9 cellular contexts compared by ENCODE assay signal in genomic region chr20:62918830-62919229, GRCh38. TPM values are rescaled to one million over a fixed set of nuclear protein-coding genes. Genes with fewer than 3 reads are reported as not detected.
DNase-seq lines count a peak whose midpoint lies in the region; ATAC-seq and TF ChIP-seq lines count a peak whose summit lies in the region.
"Had no signal": no experiment of that assay in that cellular context is flagged by ENCODE, and none has a peak within 500 bp of the region (broad histone marks: within the 10 kb centered on the region; RNA-seq: fewer than 3 reads in every experiment).

No MANE protein-coding gene starts in this region.

- no peak overlapping the region for H3K18ac ChIP-seq in H9 (ENCODE audit: insufficient read length, low read depth, low read length)

- H3K23ac ChIP-seq in H9 (ENCODE audit: insufficient read length, low read depth, low read length) = no peak overlapping the region

- 0 out of 7 replicates have a peak overlapping the region, but pooled peaks of 1 of the 3 experiments have one; percentile 79 for H3K27ac Mint-ChIP-seq in H9
- H3K27ac Mint-ChIP-seq in activated naive CD8-positive, alpha-beta T cell treated with anti-CD3 and anti-CD28 coated beads, Interleukin-2, amount 10 ng/mL, durations not matched to agents 7 days and 5 days = peak overlapping the region; percentile 86

- H3K27me3 Mint-ChIP-seq in H9 (ENCODE audit: low read depth) = no peaks in the 10 kb centered on the region
- no peaks in the 10 kb centered on the region for H3K27me3 Mint-ChIP-seq in activated naive CD8-positive, alpha-beta T cell treated with anti-CD3 and anti-CD28 coated beads, Interleukin-2, amount 10 ng/mL, durations not matched to agents 7 days and 5 days

- no peak overlapping the region for H2BK5ac ChIP-seq in H9 (ENCODE audit: insufficient read length, low read length)

- no peak overlapping the region for H2BK15ac ChIP-seq in H9 (ENCODE audit: low read depth, low read length)

- H2BK120ac ChIP-seq in H9 (ENCODE audit: low read depth, low read length, poor library complexity, severe bottlenecking) = no peak overlapping the region

- H3T11ph ChIP-seq in H9 (ENCODE audit: low read length) = no peak overlapping the region

- H3K4me1 Mint-ChIP-seq in H9 = peaks cover 71 to 77% of the 10 kb centered on the region in 2 experiments
- H3K4me1 Mint-ChIP-seq in activated naive CD8-positive, alpha-beta T cell treated with anti-CD3 and anti-CD28 coated beads, Interleukin-2, amount 10 ng/mL, durations not matched to agents 7 days and 5 days = peaks cover 74% of the 10 kb centered on the region

- no peaks in the 10 kb centered on the region for H3K23me2 ChIP-seq in H9 (ENCODE audit: insufficient read length, low read depth, low read length, poor library complexity, severe bottlenecking)

- 0 out of 2 replicates have a peak overlapping the region, but pooled peaks have one; percentile 53 for H3K14ac ChIP-seq in H9 (ENCODE audit: insufficient read depth, low read length)

- peaks cover 34% of the 10 kb centered on the region for H3K4me1 ChIP-seq in H9 (ENCODE audit: insufficient read depth, low read length)
- peaks cover 94% of the 10 kb centered on the region for H3K4me1 ChIP-seq in psoas muscle

- no peak overlapping the region for H3K4ac ChIP-seq in H9 (ENCODE audit: low read depth, low read length)

- no CpG with 5 or more reads among the region's 6 CpGs for WGBS in H9 (ENCODE audit: extremely low coverage, insufficient read length, low lambda C conversion rate)
- 54 to 67% (median 56%) methylated on average over 6 of the region's 6 CpGs for WGBS in psoas muscle, 3 donors

- H3K36me3 ChIP-seq in psoas muscle (ENCODE audit: insufficient read depth in 1 of 2, low read depth in 1 of 2) = peaks cover 0 to 3% of the 10 kb centered on the region in 2 donors

- no peaks in the 10 kb centered on the region for H3K79me1 ChIP-seq in H9 (ENCODE audit: insufficient read depth, low read depth, low read length, poor library complexity, severe bottlenecking)

- H3K79me2 ChIP-seq in H9 (ENCODE audit: insufficient read depth, low read length) = peaks cover 89% of the 10 kb centered on the region

- TF ChIP-seq CTCF in H9 (conservative IDR thresholded peaks at IDR 0.05) (no peak), psoas muscle (IDR thresholded peaks at IDR 0.05) (no peak)

- peaks cover 0 to 3% (median 3%) of the 10 kb centered on the region in 3 experiments; a peak in 2 of 7 replicates for H3K36me3 Mint-ChIP-seq in H9 (ENCODE audit: insufficient read depth in 1 of 3, low read depth in 3 of 3)
- H3K36me3 Mint-ChIP-seq in activated naive CD8-positive, alpha-beta T cell treated with anti-CD3 and anti-CD28 coated beads, Interleukin-2, amount 10 ng/mL, durations not matched to agents 7 days and 5 days = peaks cover 11% of the 10 kb centered on the region

- H4K20me1 ChIP-seq in H9 (ENCODE audit: control insufficient read depth, insufficient read depth, insufficient read length) = peaks cover 7% of the 10 kb centered on the region

- H4K8ac ChIP-seq in H9 (replicated peaks; ENCODE audit: insufficient read length, low read depth, low read length) = no peak overlapping the region

- H3K4me2 ChIP-seq in H9 (ENCODE audit: insufficient read depth, insufficient read length, low read length) = no peak overlapping the region

- H3K9me3 Mint-ChIP-seq in H9 = no peaks in the 10 kb centered on the region
- no peaks in the 10 kb centered on the region for H3K9me3 Mint-ChIP-seq in activated naive CD8-positive, alpha-beta T cell treated with anti-CD3 and anti-CD28 coated beads, Interleukin-2, amount 10 ng/mL, durations not matched to agents 7 days and 5 days

- H4K91ac ChIP-seq in H9 (ENCODE audit: insufficient read length, low read depth, low read length) = no peak overlapping the region

- ATAC-seq in activated naive CD8-positive, alpha-beta T cell treated with anti-CD3 and anti-CD28 coated beads, Interleukin-2, amount 10 ng/mL, durations not matched to agents 7 days and 5 days (ENCODE audit: low read depth) = peak; percentile 52
- ATAC-seq in HG02884 (IDR thresholded peaks at IDR 0.05; ENCODE audit: unreplicated experiment) = no peak
- no peak for ATAC-seq in psoas muscle

- H3K27me3 ChIP-seq in H9 (ENCODE audit: insufficient read depth, low read length) (no peaks in the 10 kb centered on the region), psoas muscle (ENCODE audit: insufficient read depth in 3 of 3, low read length in 2 of 3) (no peaks in the 10 kb centered on the region)

- no peak overlapping the region for H4K5ac ChIP-seq in H9 (ENCODE audit: insufficient read length, low read depth, low read length)

- no peak overlapping the region for H2BK20ac ChIP-seq in H9 (ENCODE audit: low read depth, low read length, poor library complexity, severe bottlenecking)

- no peak overlapping the region for H3K56ac ChIP-seq in H9 (ENCODE audit: insufficient read length, low read depth, low read length)

- no peak overlapping the region for H3K9ac ChIP-seq in H9 (ENCODE audit: extremely low read depth, insufficient read length, low read length)

- no peak overlapping the region for H2BK12ac ChIP-seq in H9 (ENCODE audit: insufficient read length, low read depth, low read length)

- H2AK5ac ChIP-seq in H9 (ENCODE audit: insufficient read length, low read length) = no peak overlapping the region

- no peak overlapping the region for H2AFZ ChIP-seq in H9 (ENCODE audit: low read length)

- H3K27ac ChIP-seq in H9 (ENCODE audit: insufficient read length, low read depth, low read length) = no peak overlapping the region
- no peak overlapping the region for H3K27ac ChIP-seq in psoas muscle

- DNase-seq in H9 = no peak
- DNase-seq in T-helper 2 cell = peak in 3 of 5 experiments; percentile 46 to 92 (median 47)
- DNase-seq in activated naive CD8-positive, alpha-beta T cell treated with anti-CD3 and anti-CD28 coated beads, Interleukin-2, amount 10 ng/mL, durations not matched to agents 7 days and 5 days = peak; percentile 58
- peak; percentile 29 for DNase-seq in stimulated activated CD4-positive, alpha-beta T cell treated with anti-CD3 and anti-CD28 coated beads, Interleukin-4, amount 100 ng/mL, for 1 hour
- no peak for DNase-seq in NCI-H2081 treated with DMSO at 0.1 percent for 48 hours (lab: John Stamatoyannopoulos, UW)
- no peak for DNase-seq in psoas muscle
- no peak for DNase-seq in HuH-7 (ENCODE audit: low spot score)

- no peak overlapping the region for H3K4me3 ChIP-seq in psoas muscle

- POLR2A ChIA-PET in activated naive CD8-positive, alpha-beta T cell treated with anti-CD3 and anti-CD28 coated beads, Interleukin-2, amount 10 ng/mL, durations not matched to agents 7 days and 5 days (lab: Charles Lee) = interaction anchor here (1.1 to 10.0 kb wide), 9 partner anchors 8 to 59 kb away, joined by 3 to 85 read pairs (median 9); partner anchors contain the start of genes DIDO1, GID8 and SLC17A9

- intact Hi-C loops in psoas muscle (cut with DNase I) = no loop called here

- H3K9me3 ChIP-seq in H9 (ENCODE audit: control insufficient read depth, low read depth, low read length) = no peaks in the 10 kb centered on the region
- no peaks in the 10 kb centered on the region for H3K9me3 ChIP-seq in psoas muscle

- H3K4me3 Mint-ChIP-seq in H9 = peak overlapping the region in 1 of 2 experiments; percentile 25; a peak in 1 of 5 replicates
- peak overlapping the region; percentile 83 for H3K4me3 Mint-ChIP-seq in activated naive CD8-positive, alpha-beta T cell treated with anti-CD3 and anti-CD28 coated beads, Interleukin-2, amount 10 ng/mL, durations not matched to agents 7 days and 5 days

RNA-seq across cellular contexts. Expression of gene DIDO1, which starts 7.5 kb away (rescaled TPM):
- total RNA-seq in H9 (2021) (85.9 TPM in 2 replicates), psoas muscle (10 to 100 TPM; 23.0 to 32.4 (median 27.9) TPM)
- total RNA-seq in activated naive CD8-positive, alpha-beta T cell treated with anti-CD3 and anti-CD28 coated beads, Interleukin-2, amount 10 ng/mL, durations not matched to agents 7 days and 5 days = 100 to 1,000 TPM; 100 to 104 TPM
- 10 to 100 TPM in 2 of 3 donors, 1 to 10 TPM in 1; 10.0 to 23.9 (median 12.7) TPM for polyA plus RNA-seq in psoas muscle

RNA-seq across cellular contexts. Expression of gene GID8, which starts 19.1 kb away (rescaled TPM):
- total RNA-seq in H9 (2021) = 60.9 and 62.9 TPM in 2 replicates
- total RNA-seq in activated naive CD8-positive, alpha-beta T cell treated with anti-CD3 and anti-CD28 coated beads, Interleukin-2, amount 10 ng/mL, durations not matched to agents 7 days and 5 days = 10 to 100 TPM; 42.1 to 43.0 TPM
- 10 to 100 TPM; 12.8 to 14.9 (median 14.3) TPM for total RNA-seq in psoas muscle
- 10 to 100 TPM in 2 of 3 donors, 1 to 10 TPM in 1; 7.3 to 15.9 (median 14.2) TPM for polyA plus RNA-seq in psoas muscle

RNA-seq across cellular contexts. Expression of gene SLC17A9, which starts 33.7 kb away (rescaled TPM):
- 19.9 and 20.9 TPM in 2 replicates for total RNA-seq in H9 (2021)
- 10 to 100 TPM; 40.9 to 43.5 TPM for total RNA-seq in activated naive CD8-positive, alpha-beta T cell treated with anti-CD3 and anti-CD28 coated beads, Interleukin-2, amount 10 ng/mL, durations not matched to agents 7 days and 5 days
- total RNA-seq in psoas muscle = 1 to 10 TPM in 1 of 4 donors, under 1 TPM in 3; 0.32 to 1.0 (median 0.92) TPM
- polyA plus RNA-seq in psoas muscle = under 1 TPM; 0.59 to 0.88 (median 0.69) TPM
- polyA plus RNA-seq: neural cell had no signal

RNA-seq across cellular contexts. Expression of gene TCFL5, which starts 57.2 kb away (rescaled TPM):
- total RNA-seq in H9 (2021) = 15.9 and 16.4 TPM in 2 replicates
- total RNA-seq in activated naive CD8-positive, alpha-beta T cell treated with anti-CD3 and anti-CD28 coated beads, Interleukin-2, amount 10 ng/mL, durations not matched to agents 7 days and 5 days = 10 to 100 TPM in 1 of 2 experiments, 1 to 10 TPM in 1; 9.3 to 10.1 TPM
- total RNA-seq in psoas muscle = 1 to 10 TPM; 3.6 to 5.2 (median 4.1) TPM
- 1 to 10 TPM; 2.3 to 4.3 (median 2.8) TPM for polyA plus RNA-seq in psoas muscle

Comparison
In these comparisons a context has a peak if more than half of its experiments do, and no peak if none do; other contexts are left out.
1. DNase-seq: peak in T-helper 2 cell (3 of 5), activated naive CD8-positive, alpha-beta T cell treated with anti-CD3 and anti-CD28 coated beads, Interleukin-2, amount 10 ng/mL, durations not matched to agents 7 days and 5 days (single experiment) and stimulated activated CD4-positive, alpha-beta T cell treated with anti-CD3 and anti-CD28 coated beads, Interleukin-4, amount 100 ng/mL, for 1 hour (single experiment); none in H9 (single experiment), NCI-H2081 treated with DMSO at 0.1 percent for 48 hours (single experiment), psoas muscle (0 of 2) and HuH-7 (single experiment).
2. RNA of gene SLC17A9, which starts 33.7 kb away (total RNA-seq): 40.9 to 43.5 TPM in activated naive CD8-positive, alpha-beta T cell treated with anti-CD3 and anti-CD28 coated beads, Interleukin-2, amount 10 ng/mL, durations not matched to agents 7 days and 5 days and 19.9 to 20.9 TPM in H9; 0.32 to 1.0 TPM in psoas muscle; every median in the first group is over 10 times any median in the second.